Comparison of ENCODE assay signal across 8 cellular contexts in genomic region chr16:58196898-58197313, GRCh38. TPM values are rescaled to one million over a fixed set of nuclear protein-coding genes. Genes with fewer than 3 reads are reported as not detected.
A peak's percentile ranks its signal among the peaks of the same experiment; 100 is the strongest.
DNase-seq lines count a peak whose midpoint lies in the region; ATAC-seq and TF ChIP-seq lines count a peak whose summit lies in the region.

No MANE protein-coding gene starts in this region.

- H3K36me3 Mint-ChIP-seq in activated naive CD4-positive, alpha-beta T cell treated with anti-CD3 and anti-CD28 coated beads, Interleukin-2, amount 10 ng/mL, durations not matched to agents 7 days and 5 days, result peaks cover 35% of the 10 kb centered on the region
- peaks cover 31% of the 10 kb centered on the region for H3K36me3 Mint-ChIP-seq in activated CD8-positive, alpha-beta T cell treated with anti-CD3 and anti-CD28 coated beads for 36 hours (ENCODE audit: low read depth)

- CTCF ChIA-PET in activated naive CD4-positive, alpha-beta T cell treated with anti-CD3 and anti-CD28 coated beads, Interleukin-2, amount 10 ng/mL, durations not matched to agents 7 days and 5 days (lab: Charles Lee), result interaction anchor here (0.7 to 1.6 kb wide), 4 partner anchors 9 to 196 kb away, joined by 3 to 9 read pairs (median 5); partner anchors contain the start of gene USB1
- CTCF ChIA-PET in activated CD8-positive, alpha-beta T cell treated with anti-CD3 and anti-CD28 coated beads for 36 hours (lab: Charles Lee), result interaction anchor here (1.1 to 2.2 kb wide), 4 partner anchors 9 to 67 kb away, joined by 4 to 8 read pairs (median 6); partner anchors contain the start of gene CFAP20

- peaks cover 0 to 47% (median 18%) of the 10 kb centered on the region in 9 donors for H3K36me3 ChIP-seq in heart right ventricle

- H3K4me3 ChIP-seq in heart right ventricle, result peak overlapping the region; percentile 75 to 92 (median 86)
- H3K4me3 ChIP-seq in skeletal muscle cell (ENCODE audit: low read depth, low read length), result peak overlapping the region; percentile 86

- ATAC-seq in activated CD8-positive, alpha-beta T cell treated with anti-CD3 and anti-CD28 coated beads for 36 hours, result no peak
- ATAC-seq in heart right ventricle (peak in 7 of 8 donors; percentile 11 to 66 (median 59)), HG03159 (IDR thresholded peaks at IDR 0.05; ENCODE audit: unreplicated experiment) (no peak)

- DNase-seq in activated naive CD4-positive, alpha-beta T cell treated with anti-CD3 and anti-CD28 coated beads, Interleukin-2, amount 10 ng/mL, durations not matched to agents 7 days and 5 days, result no peak
- DNase-seq in activated naive CD4-positive, alpha-beta T cell treated with anti-CD3 and anti-CD28 coated beads, Interleukin-2, amount 50 U/mL, for 16 hours, result no peak
- DNase-seq in activated CD8-positive, alpha-beta T cell treated with anti-CD3 and anti-CD28 coated beads for 36 hours, result peak; percentile 8
- DNase-seq in heart right ventricle (no peak), skeletal muscle cell (ENCODE audit: low read depth) (no peak), LoVo (ENCODE audit: low spot score) (no peak), SW480 (ENCODE audit: low spot score) (no peak)

- no peaks in the 10 kb centered on the region for H3K9me3 Mint-ChIP-seq in activated naive CD4-positive, alpha-beta T cell treated with anti-CD3 and anti-CD28 coated beads, Interleukin-2, amount 10 ng/mL, durations not matched to agents 7 days and 5 days
- no peaks in the 10 kb centered on the region for H3K9me3 Mint-ChIP-seq in activated CD8-positive, alpha-beta T cell treated with anti-CD3 and anti-CD28 coated beads for 36 hours

- H3K9me3 ChIP-seq in heart right ventricle, result no peaks in the 10 kb centered on the region

- POLR2A ChIA-PET in activated CD8-positive, alpha-beta T cell treated with anti-CD3 and anti-CD28 coated beads for 36 hours (lab: Charles Lee), result interaction anchor here (0.9 to 1.8 kb wide), 4 partner anchors 9 to 197 kb away, joined by 3 to 5 read pairs (median 4); partner anchors contain the start of gene ZNF319

- peaks cover 0 to 4% (median 0%) of the 10 kb centered on the region in 7 donors for H3K27me3 ChIP-seq in heart right ventricle

- TF ChIP-seq CTCF in activated CD8-positive, alpha-beta T cell treated with anti-CD3 and anti-CD28 coated beads for 36 hours (IDR thresholded peaks at IDR 0.05), result no peak
- TF ChIP-seq CTCF in heart right ventricle (IDR thresholded peaks at IDR 0.05), result no peak

- intact Hi-C loops in activated CD8-positive, alpha-beta T cell treated with anti-CD3 and anti-CD28 coated beads for 36 hours (cut with micrococcal nuclease), result no loop called here
- intact Hi-C loops in heart right ventricle (cut with DNase I), result loop anchor here in 6 of 10 donors (2.0 to 10.0 kb wide), 5 partner anchors 70 to 175 kb away; partner anchors contain the start of genes MMP15 (in 4 of the 6) and CFAP20 (in 1 of the 6)

- peaks cover 25% of the 10 kb centered on the region for H3K27me3 Mint-ChIP-seq in activated naive CD4-positive, alpha-beta T cell treated with anti-CD3 and anti-CD28 coated beads, Interleukin-2, amount 10 ng/mL, durations not matched to agents 7 days and 5 days
- H3K27me3 Mint-ChIP-seq in activated CD8-positive, alpha-beta T cell treated with anti-CD3 and anti-CD28 coated beads for 36 hours, result peaks cover 3% of the 10 kb centered on the region

- H3K4me1 Mint-ChIP-seq in activated naive CD4-positive, alpha-beta T cell treated with anti-CD3 and anti-CD28 coated beads, Interleukin-2, amount 10 ng/mL, durations not matched to agents 7 days and 5 days, result peaks cover 38% of the 10 kb centered on the region
- peaks cover 48% of the 10 kb centered on the region for H3K4me1 Mint-ChIP-seq in activated CD8-positive, alpha-beta T cell treated with anti-CD3 and anti-CD28 coated beads for 36 hours (ENCODE audit: low read depth)

- 7 to 13% methylated on average over 11 of the region's 11 CpGs for WGBS in heart right ventricle, 2 donors

- peak overlapping the region; percentile 78 for H3K27ac Mint-ChIP-seq in activated naive CD4-positive, alpha-beta T cell treated with anti-CD3 and anti-CD28 coated beads, Interleukin-2, amount 10 ng/mL, durations not matched to agents 7 days and 5 days
- peak overlapping the region; percentile 80 for H3K27ac Mint-ChIP-seq in activated CD8-positive, alpha-beta T cell treated with anti-CD3 and anti-CD28 coated beads for 36 hours

- peaks cover 0 to 30% (median 21%) of the 10 kb centered on the region in 9 donors for H3K4me1 ChIP-seq in heart right ventricle

- peak overlapping the region in 9 of 10 donors; percentile 21 to 78 (median 66) for H3K27ac ChIP-seq in heart right ventricle

- H3K4me3 Mint-ChIP-seq in activated naive CD4-positive, alpha-beta T cell treated with anti-CD3 and anti-CD28 coated beads, Interleukin-2, amount 10 ng/mL, durations not matched to agents 7 days and 5 days, result peak overlapping the region; percentile 89
- H3K4me3 Mint-ChIP-seq in activated CD8-positive, alpha-beta T cell treated with anti-CD3 and anti-CD28 coated beads for 36 hours, result peak overlapping the region; percentile 96

RNA-seq across cellular contexts. Expression of gene CSNK2A2, which starts 1.0 kb away (rescaled TPM):
- total RNA-seq in activated CD8-positive, alpha-beta T cell treated with anti-CD3 and anti-CD28 coated beads for 36 hours, result 10 to 100 TPM; 97.5 to 99.0 TPM
- 10 to 100 TPM; 27.0 to 48.3 (median 37.8) TPM for total RNA-seq in heart right ventricle
- 10 to 100 TPM; 20.9 to 26.0 TPM for polyA plus RNA-seq in heart right ventricle

Comparison
In these comparisons a context has a peak if more than half of its experiments do, and no peak if none do; other contexts are left out.
1. ATAC-seq: peak in heart right ventricle (7 of 8); none in activated CD8-positive, alpha-beta T cell treated with anti-CD3 and anti-CD28 coated beads for 36 hours (single experiment) and HG03159 (single experiment).